In the genomic region with DNA sequence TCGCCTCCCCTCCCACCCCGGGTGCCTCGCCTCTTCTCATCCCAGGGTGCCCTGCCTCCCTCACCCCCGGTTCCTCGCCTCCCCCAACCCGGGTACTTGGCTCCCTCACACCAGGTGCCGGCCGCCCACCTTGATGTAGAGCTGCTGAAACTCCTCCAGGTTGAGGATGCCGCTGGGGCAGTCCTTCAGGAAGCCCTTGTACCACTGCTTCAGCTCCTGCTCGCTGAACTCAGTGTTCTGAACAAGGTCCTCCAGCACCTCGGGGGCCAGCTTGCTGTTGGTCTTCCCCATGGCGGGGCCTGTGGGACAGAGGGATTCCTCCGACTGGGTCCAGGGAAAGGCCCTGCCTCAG, we compare ENCODE assay signal across 1 cellular context.
TF ChIP-seq lines count a peak whose summit lies in the region.

No MANE protein-coding gene starts in this region.

TF ChIP-seq in WTC11, 78 proteins besides CTCF, POLR2A, EP300 and RAD21:
- TF ChIP-seq CREB1 (CRISPR knock-in tag; IDR thresholded peaks at IDR 0.05) (no peak), ZNF219 (CRISPR knock-in tag; IDR thresholded peaks at IDR 0.05; ENCODE audit: borderline replicate concordance) (no peak), FOXP1 (CRISPR knock-in tag; IDR thresholded peaks at IDR 0.05; ENCODE audit: borderline replicate concordance) (no peak), ZNF396 (CRISPR knock-in tag; IDR thresholded peaks at IDR 0.05; ENCODE audit: borderline replicate concordance) (no peak), NR3C1 (CRISPR knock-in tag; conservative IDR thresholded peaks at IDR 0.05; ENCODE audit: low read depth) (no peak), MYBL2 (CRISPR knock-in tag; IDR thresholded peaks at IDR 0.05) (no peak), PRRX2 (CRISPR knock-in tag; IDR thresholded peaks at IDR 0.05) (no peak), RORB (CRISPR knock-in tag; IDR thresholded peaks at IDR 0.05) (no peak), TEAD1 (CRISPR knock-in tag; IDR thresholded peaks at IDR 0.05) (no peak)
- TF ChIP-seq, protein P1, sequence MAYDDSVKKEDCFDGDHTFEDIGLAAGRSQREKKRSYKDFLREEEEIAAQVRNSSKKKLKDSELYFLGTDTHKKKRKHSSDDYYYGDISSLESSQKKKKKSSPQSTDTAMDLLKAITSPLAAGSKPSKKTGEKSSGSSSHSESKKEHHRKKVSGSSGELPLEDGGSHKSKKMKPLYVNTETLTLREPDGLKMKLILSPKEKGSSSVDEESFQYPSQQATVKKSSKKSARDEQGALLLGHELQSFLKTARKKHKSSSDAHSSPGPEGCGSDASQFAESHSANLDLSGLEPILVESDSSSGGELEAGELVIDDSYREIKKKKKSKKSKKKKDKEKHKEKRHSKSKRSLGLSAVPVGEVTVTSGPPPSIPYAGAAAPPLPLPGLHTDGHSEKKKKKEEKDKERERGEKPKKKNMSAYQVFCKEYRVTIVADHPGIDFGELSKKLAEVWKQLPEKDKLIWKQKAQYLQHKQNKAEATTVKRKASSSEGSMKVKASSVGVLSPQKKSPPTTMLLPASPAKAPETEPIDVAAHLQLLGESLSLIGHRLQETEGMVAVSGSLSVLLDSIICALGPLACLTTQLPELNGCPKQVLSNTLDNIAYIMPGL (CRISPR knock-in tag; IDR thresholded peaks at IDR 0.05): no peak
- TF ChIP-seq, protein P2, sequence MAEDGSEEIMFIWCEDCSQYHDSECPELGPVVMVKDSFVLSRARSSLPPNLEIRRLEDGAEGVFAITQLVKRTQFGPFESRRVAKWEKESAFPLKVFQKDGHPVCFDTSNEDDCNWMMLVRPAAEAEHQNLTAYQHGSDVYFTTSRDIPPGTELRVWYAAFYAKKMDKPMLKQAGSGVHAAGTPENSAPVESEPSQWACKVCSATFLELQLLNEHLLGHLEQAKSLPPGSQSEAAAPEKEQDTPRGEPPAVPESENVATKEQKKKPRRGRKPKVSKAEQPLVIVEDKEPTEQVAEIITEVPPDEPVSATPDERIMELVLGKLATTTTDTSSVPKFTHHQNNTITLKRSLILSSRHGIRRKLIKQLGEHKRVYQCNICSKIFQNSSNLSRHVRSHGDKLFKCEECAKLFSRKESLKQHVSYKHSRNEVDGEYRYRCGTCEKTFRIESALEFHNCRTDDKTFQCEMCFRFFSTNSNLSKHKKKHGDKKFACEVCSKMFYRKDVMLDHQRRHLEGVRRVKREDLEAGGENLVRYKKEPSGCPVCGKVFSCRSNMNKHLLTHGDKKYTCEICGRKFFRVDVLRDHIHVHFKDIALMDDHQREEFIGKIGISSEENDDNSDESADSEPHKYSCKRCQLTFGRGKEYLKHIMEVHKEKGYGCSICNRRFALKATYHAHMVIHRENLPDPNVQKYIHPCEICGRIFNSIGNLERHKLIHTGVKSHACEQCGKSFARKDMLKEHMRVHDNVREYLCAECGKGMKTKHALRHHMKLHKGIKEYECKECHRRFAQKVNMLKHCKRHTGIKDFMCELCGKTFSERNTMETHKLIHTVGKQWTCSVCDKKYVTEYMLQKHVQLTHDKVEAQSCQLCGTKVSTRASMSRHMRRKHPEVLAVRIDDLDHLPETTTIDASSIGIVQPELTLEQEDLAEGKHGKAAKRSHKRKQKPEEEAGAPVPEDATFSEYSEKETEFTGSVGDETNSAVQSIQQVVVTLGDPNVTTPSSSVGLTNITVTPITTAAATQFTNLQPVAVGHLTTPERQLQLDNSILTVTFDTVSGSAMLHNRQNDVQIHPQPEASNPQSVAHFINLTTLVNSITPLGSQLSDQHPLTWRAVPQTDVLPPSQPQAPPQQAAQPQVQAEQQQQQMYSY (CRISPR knock-in tag; IDR thresholded peaks at IDR 0.05): no peak
- TF ChIP-seq, protein P3, sequence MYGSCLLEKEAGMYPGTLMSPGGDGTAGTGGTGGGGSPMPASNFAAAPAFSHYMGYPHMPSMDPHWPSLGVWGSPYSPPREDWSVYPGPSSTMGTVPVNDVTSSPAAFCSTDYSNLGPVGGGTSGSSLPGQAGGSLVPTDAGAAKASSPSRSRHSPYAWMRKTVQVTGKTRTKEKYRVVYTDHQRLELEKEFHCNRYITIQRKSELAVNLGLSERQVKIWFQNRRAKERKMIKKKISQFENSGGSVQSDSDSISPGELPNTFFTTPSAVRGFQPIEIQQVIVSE (CRISPR knock-in tag; IDR thresholded peaks at IDR 0.05; ENCODE audit: borderline replicate concordance): no peak
- TF ChIP-seq, protein P4, sequence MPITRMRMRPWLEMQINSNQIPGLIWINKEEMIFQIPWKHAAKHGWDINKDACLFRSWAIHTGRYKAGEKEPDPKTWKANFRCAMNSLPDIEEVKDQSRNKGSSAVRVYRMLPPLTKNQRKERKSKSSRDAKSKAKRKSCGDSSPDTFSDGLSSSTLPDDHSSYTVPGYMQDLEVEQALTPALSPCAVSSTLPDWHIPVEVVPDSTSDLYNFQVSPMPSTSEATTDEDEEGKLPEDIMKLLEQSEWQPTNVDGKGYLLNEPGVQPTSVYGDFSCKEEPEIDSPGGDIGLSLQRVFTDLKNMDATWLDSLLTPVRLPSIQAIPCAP (CRISPR knock-in tag; IDR thresholded peaks at IDR 0.05): no peak
- TF ChIP-seq, protein P5, sequence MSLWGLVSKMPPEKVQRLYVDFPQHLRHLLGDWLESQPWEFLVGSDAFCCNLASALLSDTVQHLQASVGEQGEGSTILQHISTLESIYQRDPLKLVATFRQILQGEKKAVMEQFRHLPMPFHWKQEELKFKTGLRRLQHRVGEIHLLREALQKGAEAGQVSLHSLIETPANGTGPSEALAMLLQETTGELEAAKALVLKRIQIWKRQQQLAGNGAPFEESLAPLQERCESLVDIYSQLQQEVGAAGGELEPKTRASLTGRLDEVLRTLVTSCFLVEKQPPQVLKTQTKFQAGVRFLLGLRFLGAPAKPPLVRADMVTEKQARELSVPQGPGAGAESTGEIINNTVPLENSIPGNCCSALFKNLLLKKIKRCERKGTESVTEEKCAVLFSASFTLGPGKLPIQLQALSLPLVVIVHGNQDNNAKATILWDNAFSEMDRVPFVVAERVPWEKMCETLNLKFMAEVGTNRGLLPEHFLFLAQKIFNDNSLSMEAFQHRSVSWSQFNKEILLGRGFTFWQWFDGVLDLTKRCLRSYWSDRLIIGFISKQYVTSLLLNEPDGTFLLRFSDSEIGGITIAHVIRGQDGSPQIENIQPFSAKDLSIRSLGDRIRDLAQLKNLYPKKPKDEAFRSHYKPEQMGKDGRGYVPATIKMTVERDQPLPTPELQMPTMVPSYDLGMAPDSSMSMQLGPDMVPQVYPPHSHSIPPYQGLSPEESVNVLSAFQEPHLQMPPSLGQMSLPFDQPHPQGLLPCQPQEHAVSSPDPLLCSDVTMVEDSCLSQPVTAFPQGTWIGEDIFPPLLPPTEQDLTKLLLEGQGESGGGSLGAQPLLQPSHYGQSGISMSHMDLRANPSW (CRISPR knock-in tag; conservative IDR thresholded peaks at IDR 0.05; ENCODE audit: low read depth): no peak
- TF ChIP-seq, protein P6, sequence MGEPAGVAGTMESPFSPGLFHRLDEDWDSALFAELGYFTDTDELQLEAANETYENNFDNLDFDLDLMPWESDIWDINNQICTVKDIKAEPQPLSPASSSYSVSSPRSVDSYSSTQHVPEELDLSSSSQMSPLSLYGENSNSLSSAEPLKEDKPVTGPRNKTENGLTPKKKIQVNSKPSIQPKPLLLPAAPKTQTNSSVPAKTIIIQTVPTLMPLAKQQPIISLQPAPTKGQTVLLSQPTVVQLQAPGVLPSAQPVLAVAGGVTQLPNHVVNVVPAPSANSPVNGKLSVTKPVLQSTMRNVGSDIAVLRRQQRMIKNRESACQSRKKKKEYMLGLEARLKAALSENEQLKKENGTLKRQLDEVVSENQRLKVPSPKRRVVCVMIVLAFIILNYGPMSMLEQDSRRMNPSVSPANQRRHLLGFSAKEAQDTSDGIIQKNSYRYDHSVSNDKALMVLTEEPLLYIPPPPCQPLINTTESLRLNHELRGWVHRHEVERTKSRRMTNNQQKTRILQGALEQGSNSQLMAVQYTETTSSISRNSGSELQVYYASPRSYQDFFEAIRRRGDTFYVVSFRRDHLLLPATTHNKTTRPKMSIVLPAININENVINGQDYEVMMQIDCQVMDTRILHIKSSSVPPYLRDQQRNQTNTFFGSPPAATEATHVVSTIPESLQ (CRISPR knock-in tag; IDR thresholded peaks at IDR 0.05): no peak
- TF ChIP-seq, protein P7, sequence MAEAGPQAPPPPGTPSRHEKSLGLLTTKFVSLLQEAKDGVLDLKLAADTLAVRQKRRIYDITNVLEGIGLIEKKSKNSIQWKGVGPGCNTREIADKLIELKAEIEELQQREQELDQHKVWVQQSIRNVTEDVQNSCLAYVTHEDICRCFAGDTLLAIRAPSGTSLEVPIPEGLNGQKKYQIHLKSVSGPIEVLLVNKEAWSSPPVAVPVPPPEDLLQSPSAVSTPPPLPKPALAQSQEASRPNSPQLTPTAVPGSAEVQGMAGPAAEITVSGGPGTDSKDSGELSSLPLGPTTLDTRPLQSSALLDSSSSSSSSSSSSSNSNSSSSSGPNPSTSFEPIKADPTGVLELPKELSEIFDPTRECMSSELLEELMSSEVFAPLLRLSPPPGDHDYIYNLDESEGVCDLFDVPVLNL (CRISPR knock-in tag; IDR thresholded peaks at IDR 0.05; ENCODE audit: borderline replicate concordance, low read depth): no peak
